Comparison of ENCODE assay signal across 8 cellular contexts in genomic region chr1:161201828-161202712, GRCh38. TPM values are rescaled to one million over a fixed set of nuclear protein-coding genes. Genes with fewer than 3 reads are reported as not detected.
DNase-seq lines count a peak whose midpoint lies in the region; ATAC-seq and TF ChIP-seq lines count a peak whose summit lies in the region.

Gene NDUFS2, plus strand, starts transcription at chr1:161202367. Its CDS starts 19 bp downstream, at chr1:161202386.

- H3K27me3 ChIP-seq in lower lobe of right lung (ENCODE audit: low read depth) = no peaks in the 10 kb centered on the region

- DNase-seq in COLO829 (ENCODE audit: low spot score) (peak; percentile 96), HS-5 (ENCODE audit: low read depth) (peak; percentile 94), NK-92 (lab: John Stamatoyannopoulos, UW; ENCODE audit: unreplicated experiment) (peak; percentile 86), lower lobe of right lung (peak; percentile 99)
- DNase-seq in activated CD8-positive, alpha-beta memory T cell treated with anti-CD3 and anti-CD28 coated beads for 1 hour (ENCODE audit: extremely low read depth in 1 of 2, low read depth in 1 of 2) = peak; percentile 90 to 95
- DNase-seq in effector CD4-positive, alpha-beta T cell = peak; percentile 96
- peak; percentile 94 to 95 (median 95) for DNase-seq in stimulated activated CD4-positive, alpha-beta T cell treated with anti-CD3 and anti-CD28 coated beads, TNF-alpha, amount 100 ng/mL, for 24 hours (ENCODE audit: low read depth in 3 of 3)

- no peaks in the 10 kb centered on the region for H3K9me3 ChIP-seq in lower lobe of right lung

- ATAC-seq in GM19468 (IDR thresholded peaks at IDR 0.05; ENCODE audit: extremely low read depth, unreplicated experiment) (peak; percentile 86), lower lobe of right lung (peak; percentile 96)

- H3K27ac ChIP-seq in lower lobe of right lung = peak within 1 kb of the TSS; percentile 93

- TF ChIP-seq CTCF in lower lobe of right lung (IDR thresholded peaks at IDR 0.05) = no peak

- peaks cover 94% of the 10 kb centered on the region for H3K4me1 ChIP-seq in lower lobe of right lung

- peaks cover 37% of the 10 kb centered on the region for H3K36me3 ChIP-seq in lower lobe of right lung

- H3K4me3 ChIP-seq in lower lobe of right lung = peak within 1 kb of the TSS; percentile 95

- intact Hi-C loops in lower lobe of right lung (cut with DNase I) = no loop called here

RNA-seq across cellular contexts. Expression of gene NDUFS2, which starts in this region (rescaled TPM):
- 66.3 TPM for total RNA-seq in lower lobe of right lung

Comparison
In these comparisons a context has a peak if more than half of its experiments do, and no peak if none do; other contexts are left out.
1. Peak in every context shown above with its lines: DNase-seq, ATAC-seq, H3K4me3 ChIP-seq and H3K27ac ChIP-seq.